ENCODE assay signal across 1 cellular context in genomic region chr1:160101037-160101716, GRCh38.
A peak's percentile ranks its signal among the peaks of the same experiment; 100 is the strongest.
TF ChIP-seq lines count a peak whose summit lies in the region.

No MANE protein-coding gene starts in this region.

TF ChIP-seq in HepG2, 621 proteins besides CTCF, POLR2A, EP300 and RAD21 (continued from another document and continues in another):
- TF ChIP-seq ZNF10 (CRISPR knock-in tag; IDR thresholded peaks at IDR 0.05; ENCODE audit: borderline replicate concordance, low read depth) (no peak), ATF6 (CRISPR knock-in tag; conservative IDR thresholded peaks at IDR 0.05) (no peak), EHMT2 (IDR thresholded peaks at IDR 0.05; ENCODE audit: borderline replicate concordance, low read depth, low read length) (no peak), ZNF891 (CRISPR knock-in tag; IDR thresholded peaks at IDR 0.05) (no peak), MXD1 (CRISPR knock-in tag; IDR thresholded peaks at IDR 0.05) (no peak), RFX1 (IDR thresholded peaks at IDR 0.05) (no peak), ZNF543 (CRISPR knock-in tag; IDR thresholded peaks at IDR 0.05) (no peak), ZNF558 (CRISPR knock-in tag; IDR thresholded peaks at IDR 0.05; ENCODE audit: borderline replicate concordance) (no peak), ZNF414 (CRISPR knock-in tag; IDR thresholded peaks at IDR 0.05) (no peak), SIN3A (IDR thresholded peaks at IDR 0.05; ENCODE audit: borderline replicate concordance, low read depth, low read length) (peak; percentile 35; the same call in 1 of the 2 replicates), ZNF407 (CRISPR knock-in tag; IDR thresholded peaks at IDR 0.05; ENCODE audit: not compliant biosample characterization) (no peak), ZNF766 (CRISPR knock-in tag; IDR thresholded peaks at IDR 0.05; ENCODE audit: borderline replicate concordance) (0 out of 2 replicates have a peak, but pooled peaks have one; percentile 59), PREB (CRISPR knock-in tag; IDR thresholded peaks at IDR 0.05) (no peak), ZNF720 (CRISPR knock-in tag; IDR thresholded peaks at IDR 0.05) (no peak), SNAPC5 (CRISPR knock-in tag; IDR thresholded peaks at IDR 0.05; ENCODE audit: borderline replicate concordance) (no peak), CSRNP1 (CRISPR knock-in tag; IDR thresholded peaks at IDR 0.05) (no peak), XRCC5 (optimal IDR thresholded peaks at IDR 0.05; ENCODE audit: low read length) (peak; percentile 80), ZNF569 (CRISPR knock-in tag; IDR thresholded peaks at IDR 0.05; ENCODE audit: borderline replicate concordance) (no peak), SALL2 (CRISPR knock-in tag; IDR thresholded peaks at IDR 0.05) (peak; percentile 79), SP140L (CRISPR knock-in tag; IDR thresholded peaks at IDR 0.05; ENCODE audit: borderline replicate concordance) (no peak), NR3C1 (CRISPR knock-in tag; IDR thresholded peaks at IDR 0.05) (no peak), SKIL (CRISPR knock-in tag; IDR thresholded peaks at IDR 0.05; ENCODE audit: borderline replicate concordance) (no peak), ZBTB42 (CRISPR knock-in tag; IDR thresholded peaks at IDR 0.05) (no peak), DMAP1 (CRISPR knock-in tag; IDR thresholded peaks at IDR 0.05) (peak; percentile 72), NFAT5 (CRISPR knock-in tag; IDR thresholded peaks at IDR 0.05) (no peak)
